ENCODE assay signal across 1 cellular context in the genomic region with DNA sequence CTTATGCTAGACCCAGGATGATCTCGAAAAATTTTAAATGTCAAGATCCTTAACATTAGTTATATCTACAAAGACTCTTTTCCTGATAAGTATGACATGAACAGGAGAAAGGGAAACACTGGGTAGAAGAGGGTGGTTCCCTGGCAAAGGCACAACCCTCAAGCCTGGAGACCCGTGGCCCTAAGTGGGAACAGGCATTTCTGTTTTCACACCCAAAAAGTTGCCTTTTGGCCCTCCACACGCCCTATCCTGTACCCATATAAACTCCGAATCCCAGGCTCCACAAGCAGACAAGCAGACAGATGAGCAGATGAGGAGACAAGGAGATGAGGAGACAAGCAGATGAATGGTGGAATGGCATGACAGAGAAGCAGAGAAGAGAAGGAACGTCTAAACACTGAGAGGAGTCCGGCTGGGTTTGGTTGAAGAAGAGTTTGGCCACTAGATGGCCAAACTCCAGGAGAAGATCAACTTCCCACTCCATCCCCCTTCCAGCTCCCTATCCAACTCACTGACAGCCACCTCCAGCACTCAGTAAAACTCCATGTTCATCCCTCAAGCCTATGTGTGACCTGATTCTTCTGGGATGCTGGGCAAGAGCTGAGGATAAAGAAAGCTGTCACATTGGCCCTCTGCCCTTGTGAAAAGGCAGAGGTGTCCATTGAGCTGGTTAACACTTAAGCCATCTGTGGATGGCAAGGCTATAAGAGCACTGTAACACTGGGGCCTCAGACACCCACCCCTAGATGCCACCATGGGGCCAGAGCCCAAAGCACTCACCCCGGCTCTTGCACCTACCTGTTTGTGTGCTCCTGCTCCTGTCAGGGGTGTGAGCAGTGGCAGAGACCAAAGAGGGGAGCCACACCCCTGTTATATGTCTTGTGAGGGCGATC.
TF ChIP-seq lines count a peak whose summit lies in the region.

No MANE protein-coding gene starts in this region.

TF ChIP-seq in A549, 52 proteins besides CTCF, POLR2A, EP300 and RAD21 (continued from another document):
- no peak for TF ChIP-seq BHLHE40 (IDR thresholded peaks at IDR 0.05; ENCODE audit: low read depth, low read length)
